33 cellular contexts compared by ENCODE assay signal in the genomic region with DNA sequence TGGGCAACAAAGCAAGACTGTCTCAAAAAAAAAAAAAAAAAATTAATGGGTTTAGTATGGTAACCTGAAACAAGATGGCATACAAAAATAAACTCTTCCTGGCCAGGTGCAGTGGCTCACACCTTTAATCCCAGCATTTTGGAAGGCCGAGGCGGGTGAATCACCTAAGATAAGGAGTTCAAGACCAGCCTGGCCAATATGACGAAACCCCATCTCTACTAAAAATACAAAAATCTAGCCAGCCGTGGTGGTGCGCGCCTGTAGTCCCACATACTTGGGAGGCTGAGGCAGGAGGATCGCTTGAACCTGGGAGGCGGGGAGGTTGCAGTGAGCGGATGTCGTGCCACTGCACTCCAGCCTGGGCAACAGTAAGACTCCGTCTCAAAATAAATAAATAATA.
"Had no signal": no experiment of that assay in that cellular context is flagged by ENCODE, and none has a peak within 500 bp of the region (broad histone marks: within the 10 kb centered on the region; RNA-seq: fewer than 3 reads in every experiment).

No MANE protein-coding gene starts in this region.

- H3K9me3 Mint-ChIP-seq: activated B cell treated with CpG ODN at 0.5 μM for 24 hours; activated CD4-positive, alpha-beta memory T cell treated with anti-CD3 and anti-CD28 coated beads, Interleukin-2, amount 10 ng/mL, durations not matched to agents 7 days and 5 days; activated CD4-positive, alpha-beta T cell treated with anti-CD3 and anti-CD28 coated beads, Interleukin-2, amount 10 ng/mL, durations not matched to agents 24 days and 14 days; central memory CD8-positive, alpha-beta T cell; T-helper 2 cell treated with Interferon-gamma antibody and Interleukin-4, amounts not matched to agents 5 μg/mL and 100 μg/mL, for 36 hours had no signal

- DNase-seq: activated B cell treated with CpG ODN at 0.5 μM for 24 hours; activated CD4-positive, alpha-beta memory T cell treated with anti-CD3 and anti-CD28 coated beads, Interleukin-2, amount 10 ng/mL, durations not matched to agents 7 days and 5 days; activated CD4-positive, alpha-beta T cell treated with anti-CD3 and anti-CD28 coated beads, Interleukin-2, amount 10 ng/mL, durations not matched to agents 24 days and 14 days; activated CD4-positive, alpha-beta T cell treated with anti-CD3 and anti-CD28 coated beads, Interleukin-2, amount 50 U/mL, for 4 hours; activated CD8-positive, alpha-beta memory T cell treated with anti-CD3 and anti-CD28 coated beads, Interleukin-2, amount 50 U/mL, for 48 hours; activated gamma-delta T cell; activated naive CD4-positive, alpha-beta T cell; activated naive CD4-positive, alpha-beta T cell treated with anti-CD3 and anti-CD28 coated beads, Interleukin-2, amount 10 ng/mL, durations not matched to agents 7 days and 5 days; activated naive CD8-positive, alpha-beta T cell treated with anti-CD3 and anti-CD28 coated beads, Interleukin-2, amount 10 ng/mL, durations not matched to agents 7 days and 5 days; activated T-cell treated with anti-CD3 and anti-CD28 coated beads for 4 hours; activated T-cell treated with anti-CD3 and anti-CD28 coated beads, Interleukin-2, amount 50 U/mL, for 24 hours; activated T-cell treated with anti-CD3 and anti-CD28 coated beads, Interleukin-2, amount 50 U/mL, for 72 hours; amniotic stem cell; anterior cingulate cortex; brain microvascular endothelial cell; cortex of kidney; dermis blood vessel endothelial cell; effector CD4-positive, alpha-beta T cell; effector memory CD8-positive, alpha-beta T cell; erythroblast; foreskin keratinocyte; gastrocnemius medialis; glutamatergic neuron; heart right ventricle; T-cell; T1000; WERI-Rb-1 had no signal

- H3K27ac Mint-ChIP-seq: activated B cell treated with CpG ODN at 0.5 μM for 24 hours; activated CD4-positive, alpha-beta memory T cell treated with anti-CD3 and anti-CD28 coated beads, Interleukin-2, amount 10 ng/mL, durations not matched to agents 7 days and 5 days; activated CD4-positive, alpha-beta T cell treated with anti-CD3 and anti-CD28 coated beads, Interleukin-2, amount 10 ng/mL, durations not matched to agents 24 days and 14 days; activated naive CD4-positive, alpha-beta T cell treated with anti-CD3 and anti-CD28 coated beads, Interleukin-2, amount 10 ng/mL, durations not matched to agents 7 days and 5 days; activated naive CD4-positive, alpha-beta T cell treated with anti-CD3 and anti-CD28 coated beads, Interleukin-2, amount 50 U/mL, for 72 hours; activated naive CD8-positive, alpha-beta T cell treated with anti-CD3 and anti-CD28 coated beads, Interleukin-2, amount 10 ng/mL, durations not matched to agents 7 days and 5 days; activated T-cell treated with anti-CD3 and anti-CD28 coated beads, Interleukin-2, amount 50 U/mL, for 72 hours; T-helper 1 cell treated with Interleukin-12 subunit alpha and Interleukin-12 subunit beta and Interleukin-4 antibody, amounts not matched to agents 30 μg/mL and 1 μg/mL, for 36 hours; T-helper 2 cell treated with Interferon-gamma antibody and Interleukin-4, amounts not matched to agents 5 μg/mL and 100 μg/mL, for 36 hours had no signal

- H3K27me3 Mint-ChIP-seq: activated B cell treated with CpG ODN at 0.5 μM for 24 hours; activated CD4-positive, alpha-beta memory T cell treated with anti-CD3 and anti-CD28 coated beads, Interleukin-2, amount 10 ng/mL, durations not matched to agents 7 days and 5 days; activated CD4-positive, alpha-beta T cell treated with anti-CD3 and anti-CD28 coated beads, Interleukin-2, amount 10 ng/mL, durations not matched to agents 24 days and 14 days; activated naive CD4-positive, alpha-beta T cell treated with anti-CD3 and anti-CD28 coated beads, Interleukin-2, amount 10 ng/mL, durations not matched to agents 7 days and 5 days; activated naive CD8-positive, alpha-beta T cell treated with anti-CD3 and anti-CD28 coated beads, Interleukin-2, amount 10 ng/mL, durations not matched to agents 7 days and 5 days; activated T-cell treated with anti-CD3 and anti-CD28 coated beads, Interleukin-2, amount 50 U/mL, for 24 hours; central memory CD8-positive, alpha-beta T cell; effector memory CD8-positive, alpha-beta T cell; T-cell had no signal

- ATAC-seq: activated CD4-positive, CD25-positive, alpha-beta regulatory T cell treated with anti-CD3 and anti-CD28 coated beads, Interleukin-2, amount 50 U/mL, for 24 hours; activated naive CD4-positive, alpha-beta T cell treated with anti-CD3 and anti-CD28 coated beads, Interleukin-2, amount 50 U/mL, for 72 hours; activated T-cell treated with anti-CD3 and anti-CD28 coated beads, Interleukin-2, amount 50 U/mL, for 72 hours; effector memory CD8-positive, alpha-beta T cell; foreskin keratinocyte; gastrocnemius medialis; heart right ventricle; T-cell had no signal

- H3K4me3 Mint-ChIP-seq: activated B cell treated with CpG ODN at 0.5 μM for 24 hours; activated CD4-positive, alpha-beta memory T cell treated with anti-CD3 and anti-CD28 coated beads, Interleukin-2, amount 10 ng/mL, durations not matched to agents 7 days and 5 days; activated CD4-positive, alpha-beta T cell treated with anti-CD3 and anti-CD28 coated beads, Interleukin-2, amount 10 ng/mL, durations not matched to agents 24 days and 14 days; activated naive CD4-positive, alpha-beta T cell treated with anti-CD3 and anti-CD28 coated beads, Interleukin-2, amount 10 ng/mL, durations not matched to agents 7 days and 5 days; activated naive CD8-positive, alpha-beta T cell treated with anti-CD3 and anti-CD28 coated beads, Interleukin-2, amount 10 ng/mL, durations not matched to agents 7 days and 5 days; activated T-cell treated with anti-CD3 and anti-CD28 coated beads, Interleukin-2, amount 50 U/mL, for 24 hours; activated T-cell treated with anti-CD3 and anti-CD28 coated beads, Interleukin-2, amount 50 U/mL, for 72 hours; central memory CD8-positive, alpha-beta T cell; effector memory CD8-positive, alpha-beta T cell; T-cell; T-helper 1 cell treated with Interleukin-12 subunit alpha and Interleukin-12 subunit beta and Interleukin-4 antibody, amounts not matched to agents 30 μg/mL and 1 μg/mL, for 36 hours; T-helper 2 cell treated with Interferon-gamma antibody and Interleukin-4, amounts not matched to agents 5 μg/mL and 100 μg/mL, for 36 hours had no signal

- H3K27ac ChIP-seq: brain microvascular endothelial cell, esophagus muscularis mucosa, foreskin keratinocyte, heart right ventricle, WERI-Rb-1 had no signal
